In genomic region chr1:2592672-2593071, GRCh38 we compare ENCODE assay signal across 1 cellular context.
TF ChIP-seq lines count a peak whose summit lies in the region.

No MANE protein-coding gene starts in this region.

TF ChIP-seq in HepG2, 621 proteins besides CTCF, POLR2A, EP300 and RAD21:
- TF ChIP-seq ELF1 (CRISPR knock-in tag; IDR thresholded peaks at IDR 0.05) (0 out of 2 replicates have a peak, but pooled peaks have one; percentile 40), NR1H2 (CRISPR knock-in tag; IDR thresholded peaks at IDR 0.05; ENCODE audit: borderline replicate concordance, low read depth) (no peak), GABPB1 (CRISPR knock-in tag; IDR thresholded peaks at IDR 0.05) (peak; percentile 39; the same call in 1 of the 2 replicates), MTA3 (CRISPR knock-in tag; IDR thresholded peaks at IDR 0.05) (no peak)
